Comparison of ENCODE assay signal across 10 cellular contexts in the genomic region with DNA sequence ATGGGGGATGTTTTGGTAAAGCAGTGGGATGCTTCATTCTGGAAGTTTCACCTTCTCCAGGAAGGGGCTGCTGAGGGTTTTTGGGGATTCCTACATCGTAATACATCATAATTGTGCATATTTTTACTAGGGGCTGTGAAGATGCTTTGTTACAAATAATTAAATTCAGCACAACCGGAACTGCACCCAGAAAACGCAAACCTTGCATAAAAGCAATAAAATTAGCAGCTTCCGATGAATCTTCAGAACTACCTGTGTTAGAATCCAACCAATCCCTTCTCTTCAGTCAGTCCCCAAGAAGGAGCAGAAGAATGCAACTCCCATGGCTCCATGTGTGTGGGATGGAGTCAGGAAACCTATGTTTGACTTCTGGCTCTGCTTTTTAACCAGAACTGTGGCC. TPM values are rescaled to one million over a fixed set of nuclear protein-coding genes. Genes with fewer than 3 reads are reported as not detected.
"Had no signal": no experiment of that assay in that cellular context is flagged by ENCODE, and none has a peak within 500 bp of the region (broad histone marks: within the 10 kb centered on the region; RNA-seq: fewer than 3 reads in every experiment).

No MANE protein-coding gene starts in this region.

- H3K4me2 ChIP-seq: KMS-11 had no signal

- H3K4me3 ChIP-seq: HAP-1 had no signal

- H3K4me1 ChIP-seq: HAP-1 had no signal

- H3K27ac Mint-ChIP-seq: HFFc6, IgD-negative memory B cell had no signal

- H3K4me3 Mint-ChIP-seq: HFFc6, IgD-negative memory B cell had no signal

- ATAC-seq: HCT116 had no signal

- DNase-seq: GOT3, H7, HFFc6, KBM-7 had no signal

- H3K27ac ChIP-seq: HL-60, KMS-11 had no signal

- H3K9ac ChIP-seq: KMS-11 had no signal

- H3K9me3 ChIP-seq: HAP-1 had no signal

- H3K36me3 Mint-ChIP-seq: IgD-negative memory B cell had no signal

- H3K36me3 ChIP-seq: HAP-1 had no signal

RNA-seq across cellular contexts. Expression of gene HMX3, which starts 48.4 kb away (rescaled TPM):
- total RNA-seq: H7, HFFc6, HT1080 had no signal
- polyA plus RNA-seq: IgD-negative memory B cell had no signal
